Comparison of ENCODE assay signal across 8 cellular contexts in the genomic region with DNA sequence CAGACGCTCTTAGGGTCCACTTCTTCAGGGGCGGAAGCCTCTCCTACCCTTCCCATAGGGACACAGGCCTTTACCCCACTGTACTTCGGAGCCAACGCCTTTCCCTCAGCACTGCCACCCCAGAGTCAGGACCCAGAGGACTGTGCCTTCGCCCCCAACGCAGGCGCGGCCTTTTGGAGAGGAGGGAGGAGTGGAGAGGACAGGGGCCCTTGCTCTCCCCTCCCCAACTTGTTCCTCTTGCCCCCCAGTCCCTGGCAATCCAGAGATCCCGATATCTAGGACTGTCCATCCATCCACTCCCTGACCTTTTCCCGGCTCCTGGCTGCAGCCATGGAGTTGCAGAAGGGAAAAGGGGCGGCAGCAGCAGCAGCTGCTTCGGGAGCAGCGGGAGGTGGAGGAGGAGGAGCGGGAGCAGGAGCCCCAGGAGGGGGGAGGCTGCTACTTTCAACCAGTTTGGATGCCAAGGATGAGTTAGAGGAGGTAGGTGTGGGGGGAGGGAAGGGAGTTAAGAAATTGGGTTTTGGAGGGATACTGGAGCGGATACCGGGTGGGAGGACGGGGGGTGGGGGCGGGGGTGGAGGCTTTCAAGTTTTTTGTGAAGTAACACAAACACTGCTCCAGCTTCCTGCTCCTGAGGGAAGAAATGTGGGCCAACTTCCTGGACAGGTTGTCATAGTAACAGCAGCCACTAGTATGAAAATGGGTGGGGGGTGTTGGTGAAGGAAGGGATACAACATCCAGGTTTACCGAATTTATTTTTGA. TPM values are rescaled to one million over a fixed set of nuclear protein-coding genes. Genes with fewer than 3 reads are reported as not detected.
DNase-seq lines count a peak whose midpoint lies in the region; ATAC-seq and TF ChIP-seq lines count a peak whose summit lies in the region.

No MANE protein-coding gene starts in this region.

- peaks cover 8% of the 10 kb centered on the region for H3K36me3 Mint-ChIP-seq in nephron (ENCODE audit: low read depth)

- H3K4me3 ChIP-seq in esophagus squamous epithelium, result peak overlapping the region; percentile 53 to 95 (median 82)

- H3K9me3 ChIP-seq in esophagus squamous epithelium, result no peaks in the 10 kb centered on the region

- intact Hi-C loops in esophagus squamous epithelium (cut with DNase I), result no loop called here

- H3K27ac Mint-ChIP-seq in nephron, result peak overlapping the region; percentile 84 to 98 (median 97)

- H3K9me3 Mint-ChIP-seq in nephron, result no peaks in the 10 kb centered on the region

- peak overlapping the region; percentile 98 to 99 (median 98) for H3K4me3 Mint-ChIP-seq in nephron

- peaks cover 12 to 35% (median 18%) of the 10 kb centered on the region in 3 donors for H3K4me1 ChIP-seq in esophagus squamous epithelium

- no peak for TF ChIP-seq POLR2A in esophagus squamous epithelium (IDR thresholded peaks at IDR 0.05)

- no peak for ATAC-seq in activated CD4-positive, CD25-positive, alpha-beta regulatory T cell treated with anti-CD3 and anti-CD28 coated beads, Interleukin-2, amount 50 U/mL, for 24 hours
- no peak for ATAC-seq in GM21381 (IDR thresholded peaks at IDR 0.05; ENCODE audit: unreplicated experiment)

- peak overlapping the region; percentile 95 to 99 (median 96) for H3K27ac ChIP-seq in esophagus squamous epithelium
- peak overlapping the region; percentile 97 for H3K27ac ChIP-seq in temporal lobe (ENCODE audit: low read depth, low read length)

- peaks cover 3% of the 10 kb centered on the region for H3K27me3 Mint-ChIP-seq in nephron (ENCODE audit: low read depth)

- peaks cover 0 to 6% (median 0%) of the 10 kb centered on the region in 3 donors for H3K36me3 ChIP-seq in esophagus squamous epithelium

- TF ChIP-seq CTCF in esophagus squamous epithelium (IDR thresholded peaks at IDR 0.05), result no peak
- no peak for TF ChIP-seq CTCF in nephron (IDR thresholded peaks at IDR 0.05; ENCODE audit: unreplicated experiment in 3 of 3)

- 0 to 1% methylated on average over 6 to 16 of the region's 19 CpGs for WGBS in esophagus squamous epithelium, 2 donors

- DNase-seq in activated CD4-positive, CD25-positive, alpha-beta regulatory T cell treated with anti-CD3 and anti-CD28 coated beads, Interleukin-2, amount 50 U/mL, for 72 hours, result peak; percentile 47
- peak; percentile 32 for DNase-seq in NCI-H446 treated with DMSO at 0.1 percent for 48 hours (lab: John Stamatoyannopoulos, UW)
- DNase-seq in activated T-cell treated with anti-CD3 and anti-CD28 coated beads for 4 hours, result peak; percentile 12
- DNase-seq in esophagus squamous epithelium (lab: John Stamatoyannopoulos, UW), result no peak

- peaks cover 40% of the 10 kb centered on the region for H3K4me1 Mint-ChIP-seq in nephron

- no peaks in the 10 kb centered on the region for H3K27me3 ChIP-seq in esophagus squamous epithelium

RNA-seq across cellular contexts. Expression of a gene that starts 0.6 kb away (rescaled TPM):
- 10 to 100 TPM; 24.6 to 27.9 (median 26.2) TPM for total RNA-seq in esophagus squamous epithelium
- 32.2 TPM for total RNA-seq in temporal lobe

RNA-seq across cellular contexts. Expression of a gene that starts 46.7 kb away (rescaled TPM):
- total RNA-seq in esophagus squamous epithelium, result 10 to 100 TPM in 2 of 4 donors, 1 to 10 TPM in 2; 7.6 to 15.0 (median 11.2) TPM
- 9.3 TPM for total RNA-seq in temporal lobe

RNA-seq across cellular contexts. Expression of a gene that starts 50.0 kb away (rescaled TPM):
- 10 to 100 TPM in 2 of 4 donors, 1 to 10 TPM in 2; 1.8 to 15.6 (median 6.4) TPM for total RNA-seq in esophagus squamous epithelium
- 0.49 TPM for total RNA-seq in temporal lobe

RNA-seq across cellular contexts. Expression of a gene that starts 57.7 kb away (rescaled TPM):
- total RNA-seq in esophagus squamous epithelium (100 to 1,000 TPM in 3 of 4 donors, 10 to 100 TPM in 1; 78.0 to 166 (median 130) TPM), temporal lobe (133 TPM)
